ENCODE assay signal across 15 cellular contexts in genomic region chr1:240693844-240694243, GRCh38.
DNase-seq lines count a peak whose midpoint lies in the region; ATAC-seq and TF ChIP-seq lines count a peak whose summit lies in the region.
"Had no signal": no experiment of that assay in that cellular context is flagged by ENCODE, and none has a peak within 500 bp of the region (broad histone marks: within the 10 kb centered on the region; RNA-seq: fewer than 3 reads in every experiment).

No MANE protein-coding gene starts in this region.

- H3K79me1 ChIP-seq in IMR-90 (ENCODE audit: low read depth in 1 of 2, low read length in 2 of 2), result no peaks in the 10 kb centered on the region

- H4K5ac ChIP-seq in IMR-90 (ENCODE audit: low read depth, low read length), result peak overlapping the region; percentile 30; the same call in 1 of the 2 replicates

- no peak overlapping the region; the same call in 1 of the 2 replicates for H3K4ac ChIP-seq in IMR-90 (ENCODE audit: low read depth, low read length)

- in situ Hi-C loops in IMR-90 (cut with MboI; ENCODE audit: low sequenced_read_pairs), result loop anchor here (5.0 to 25.0 kb wide), 3 partner anchors 232 to 667 kb away; no protein-coding TSS in a partner anchor

- TF ChIP-seq RAD21 in IMR-90 (IDR thresholded peaks at IDR 0.05; ENCODE audit: low read length) (no peak), SK-N-SH (IDR thresholded peaks at IDR 0.05; ENCODE audit: low read length) (no peak)

- TF ChIP-seq CTCF in IMR-90 (conservative IDR thresholded peaks at IDR 0.05; ENCODE audit: low read depth, low read length), result no peak
- no peak for TF ChIP-seq CTCF in SK-N-SH (IDR thresholded peaks at IDR 0.05)
- TF ChIP-seq CTCF in osteoblast (IDR thresholded peaks at IDR 0.05; ENCODE audit: extremely low read depth, low read depth, low read length), result no peak
- TF ChIP-seq CTCF in stomach (IDR thresholded peaks at IDR 0.05), result no peak

- no peak for DNase-seq in IMR-90
- peak; percentile 40 for DNase-seq in SK-N-SH
- no peak for DNase-seq in osteoblast (ENCODE audit: insufficient read length, low spot score, missing footprints)
- DNase-seq in dedifferentiated amniotic fluid mesenchymal stem cell (ENCODE audit: extremely low spot score), result no peak
- DNase-seq in GDM1 (lab: John Stamatoyannopoulos, UW), result no peak
- no peak for DNase-seq in SIG-M5 (lab: John Stamatoyannopoulos, UW)
- DNase-seq in stomach, result no peak
- DNase-seq: 8988T; C1 segment of cervical spinal cord; CD4-positive, CD25-positive, alpha-beta regulatory T cell; CD8-positive, alpha-beta memory T cell; COR-L47 had no signal

- peak overlapping the region; percentile 55 for H3K27ac ChIP-seq in BLaER1
- H3K27ac ChIP-seq in IMR-90 (ENCODE audit: insufficient read depth, low read length), result no peak overlapping the region
- H3K27ac ChIP-seq in SK-N-SH (ENCODE audit: low read depth in 2 of 2, low read length in 1 of 2), result peak overlapping the region in 1 of 2 experiments; percentile 81; a peak in 2 of 4 replicates
- H3K27ac ChIP-seq in osteoblast (ENCODE audit: low read depth, low read length), result no peak overlapping the region
- no peak overlapping the region for H3K27ac ChIP-seq in stomach

- H3K27me3 ChIP-seq in BLaER1 (no peaks in the 10 kb centered on the region), IMR-90 (ENCODE audit: control insufficient read depth, insufficient read depth, low read length) (no peaks in the 10 kb centered on the region; the same call in 1 of the 2 replicates), SK-N-SH (ENCODE audit: insufficient read depth) (no peaks in the 10 kb centered on the region), osteoblast (ENCODE audit: insufficient read depth, low read length) (no peaks in the 10 kb centered on the region), stomach (no peaks in the 10 kb centered on the region)

- no peak overlapping the region; the same call in 1 of the 2 replicates for H3K14ac ChIP-seq in IMR-90 (replicated peaks; ENCODE audit: low read depth, low read length)

- H3F3A ChIP-seq in SK-N-SH (replicated peaks; ENCODE audit: insufficient read depth), result peaks cover 4% of the 10 kb centered on the region

- intact Hi-C loops in IMR-90 (cut with micrococcal nuclease), result loop anchor here (1.0 to 2.0 kb wide), 2 partner anchors 91 to 667 kb away; no protein-coding TSS in a partner anchor
- intact Hi-C loops in stomach (cut with DNase I; ENCODE audit: low total_unique reads), result no loop called here

- POLR2A ChIA-PET in IMR-90 (lab: Charles Lee; ENCODE audit: unreplicated experiment), result no interaction called here
- POLR2A ChIA-PET in SK-N-SH (lab: Yijun Ruan, JAX), result no interaction called here

- no peak overlapping the region for H4K91ac ChIP-seq in IMR-90 (ENCODE audit: insufficient read depth, low read depth, low read length)

- peak overlapping the region; percentile 63 for H3K4me2 ChIP-seq in BLaER1
- no peak overlapping the region for H3K4me2 ChIP-seq in IMR-90 (ENCODE audit: low read depth, low read length)
- no peak overlapping the region for H3K4me2 ChIP-seq in SK-N-SH
- no peak overlapping the region for H3K4me2 ChIP-seq in osteoblast (ENCODE audit: insufficient read depth, low read length)

- no peak for ATAC-seq in IMR-90 (ENCODE audit: low read depth)
- ATAC-seq: K562 had no signal

- H2AK9ac ChIP-seq in IMR-90 (replicated peaks; ENCODE audit: low read depth, low read length, poor library complexity), result no peak overlapping the region

- no peak overlapping the region for H2BK5ac ChIP-seq in IMR-90 (ENCODE audit: low read depth, low read length, poor library complexity, severe bottlenecking)

- H2BK20ac ChIP-seq in IMR-90 (ENCODE audit: low read depth, low read length), result 0 out of 2 replicates have a peak overlapping the region, but pooled peaks have one; percentile 44

- TF ChIP-seq EP300 in SK-N-SH (IDR thresholded peaks at IDR 0.05; ENCODE audit: borderline replicate concordance in 1 of 2, low read depth in 1 of 2, low read length in 1 of 2) (peak in 1 of 2 experiments; percentile 54; a peak in 1 of 4 replicates), stomach (IDR thresholded peaks at IDR 0.05) (no peak)

- CTCF ChIA-PET in IMR-90 (lab: Yijun Ruan, JAX), result no interaction called here
- CTCF ChIA-PET in SK-N-SH (lab: Yijun Ruan, JAX), result interaction anchor here (0.7 to 5.7 kb wide), 6 partner anchors 85 to 507 kb away, joined by 3 to 63 read pairs (median 14); no protein-coding TSS in a partner anchor

- peak overlapping the region; percentile 57 for H3K18ac ChIP-seq in IMR-90 (ENCODE audit: low read depth, low read length)

- no peak for TF ChIP-seq POLR2A in IMR-90 (IDR thresholded peaks at IDR 0.05; ENCODE audit: low read depth, low read length)
- TF ChIP-seq POLR2A in stomach (IDR thresholded peaks at IDR 0.05), result no peak

- no CpG with 5 or more reads among the region's 3 CpGs for WGBS in IMR-90 (ENCODE audit: extremely low coverage in 2 of 2, insufficient read length in 1 of 2), 2 experiments
- WGBS in SK-N-SH (ENCODE audit: low lambda C conversion rate), result 36% methylated on average over 3 of the region's 3 CpGs
- 52 to 65% (median 57%) methylated on average over 3 of the region's 3 CpGs for WGBS in stomach, 5 donors

- no peak overlapping the region for H3K4me3 ChIP-seq in BLaER1
- H3K4me3 ChIP-seq in IMR-90 (ENCODE audit: insufficient read depth, low read depth, low read length), result no peak overlapping the region
- H3K4me3 ChIP-seq in SK-N-SH (ENCODE audit: low read depth in 2 of 2, low read length in 1 of 2), result no peak overlapping the region
- H3K4me3 ChIP-seq in osteoblast (ENCODE audit: insufficient read depth, low read length), result no peak overlapping the region
- no peak overlapping the region for H3K4me3 ChIP-seq in stomach
- H3K4me3 ChIP-seq: HAP-1, K562 had no signal

- H3K9me3 ChIP-seq in BLaER1, result no peaks in the 10 kb centered on the region
- H3K9me3 ChIP-seq in IMR-90 (ENCODE audit: control insufficient read depth, insufficient read depth, low read length), result no peaks in the 10 kb centered on the region
- no peaks in the 10 kb centered on the region for H3K9me3 ChIP-seq in SK-N-SH
- H3K9me3 ChIP-seq in osteoblast (ENCODE audit: low read depth, low read length), result no peaks in the 10 kb centered on the region
- no peaks in the 10 kb centered on the region for H3K9me3 ChIP-seq in stomach
- H3K9me3 ChIP-seq: HAP-1 had no signal

- H3K9ac ChIP-seq in BLaER1, result no peak overlapping the region
- no peak overlapping the region for H3K9ac ChIP-seq in IMR-90 (ENCODE audit: low read depth, low read length)
- no peak overlapping the region for H3K9ac ChIP-seq in SK-N-SH

- no peak overlapping the region for H4K8ac ChIP-seq in IMR-90 (ENCODE audit: low read depth in 2 of 2, low read length in 2 of 2)

- H3K36me3 ChIP-seq in BLaER1, result no peaks in the 10 kb centered on the region
- no peaks in the 10 kb centered on the region for H3K36me3 ChIP-seq in IMR-90 (ENCODE audit: control insufficient read depth, insufficient read depth, low read length)
- H3K36me3 ChIP-seq in SK-N-SH (replicated peaks in 1 of 2; ENCODE audit: control insufficient read depth in 1 of 2, insufficient read depth in 2 of 2, low read length in 1 of 2), result no peaks in the 10 kb centered on the region
- H3K36me3 ChIP-seq in osteoblast (ENCODE audit: insufficient read depth, low read length), result no peaks in the 10 kb centered on the region
- no peaks in the 10 kb centered on the region for H3K36me3 ChIP-seq in stomach
- H3K36me3 ChIP-seq: HAP-1 had no signal

- no peaks in the 10 kb centered on the region for H4K20me1 ChIP-seq in BLaER1
- no peaks in the 10 kb centered on the region for H4K20me1 ChIP-seq in IMR-90 (ENCODE audit: insufficient read depth, low read length)
- no peaks in the 10 kb centered on the region for H4K20me1 ChIP-seq in SK-N-SH (ENCODE audit: insufficient read depth)
- no peaks in the 10 kb centered on the region for H4K20me1 ChIP-seq in osteoblast (ENCODE audit: insufficient read depth, low read length)

- peaks cover 48% of the 10 kb centered on the region for H3K4me1 ChIP-seq in BLaER1
- H3K4me1 ChIP-seq in IMR-90 (ENCODE audit: control insufficient read depth, insufficient read depth, low read length), result peaks cover 8% of the 10 kb centered on the region
- peaks cover 0 to 12% of the 10 kb centered on the region in 2 experiments; a peak in 2 of 4 replicates for H3K4me1 ChIP-seq in SK-N-SH (ENCODE audit: control insufficient read depth in 1 of 2, insufficient read depth in 2 of 2, low read depth in 1 of 2, low read length in 1 of 2)
- H3K4me1 ChIP-seq in osteoblast (ENCODE audit: insufficient read depth, low read length), result peaks cover 2% of the 10 kb centered on the region
- H3K4me1 ChIP-seq in stomach, result peaks cover 0 to 16% (median 10%) of the 10 kb centered on the region in 4 donors

- H2AK5ac ChIP-seq in IMR-90 (ENCODE audit: low read depth, low read length), result no peak overlapping the region

- H3K9me2 ChIP-seq in SK-N-SH, result no peaks in the 10 kb centered on the region

- peaks cover 4% of the 10 kb centered on the region; the same call in 1 of the 2 replicates for H3K9me1 ChIP-seq in IMR-90 (ENCODE audit: insufficient read depth, low read length)

- no peak overlapping the region for H3K56ac ChIP-seq in IMR-90 (ENCODE audit: extremely low read depth, insufficient read depth, low read length)

- H3K79me2 ChIP-seq in SK-N-SH (ENCODE audit: insufficient read depth) (no peaks in the 10 kb centered on the region), osteoblast (ENCODE audit: insufficient read depth, low read length) (no peaks in the 10 kb centered on the region)

- no peak overlapping the region for H2BK120ac ChIP-seq in IMR-90 (ENCODE audit: low read depth, low read length)

- no TSS peak for BruUV-seq in IMR-90 (replicated peaks; lab: Mats Ljungman, UMichigan)

- dilution Hi-C loops in IMR-90 (cut with HindIII; ENCODE audit: low sequenced_read_pairs, unreplicated experiment), result no loop called here

- H2BK15ac ChIP-seq in IMR-90 (ENCODE audit: low read depth, low read length), result no peak overlapping the region

- no peak overlapping the region for H2AFZ ChIP-seq in IMR-90 (replicated peaks; ENCODE audit: low read length, poor library complexity)
- peak overlapping the region; percentile 5; the same call in 1 of the 2 replicates for H2AFZ ChIP-seq in SK-N-SH (ENCODE audit: low read depth)
- peak overlapping the region; percentile 5 for H2AFZ ChIP-seq in osteoblast (ENCODE audit: low read length)

- no peak overlapping the region for H3K23ac ChIP-seq in IMR-90 (ENCODE audit: low read depth, low read length)

TF ChIP-seq in IMR-90, 13 proteins besides CTCF, POLR2A, EP300 and RAD21 (continues in another document):
- TF ChIP-seq CEBPB (IDR thresholded peaks at IDR 0.05; ENCODE audit: low read depth, low read length) (no peak), SMC3 (IDR thresholded peaks at IDR 0.05; ENCODE audit: low read depth, low read length) (no peak), NFE2L2 (IDR thresholded peaks at IDR 0.05; ENCODE audit: low read depth, low read length) (no peak), MAZ (IDR thresholded peaks at IDR 0.05; ENCODE audit: borderline replicate concordance, low read depth, low read length) (no peak)

TF ChIP-seq in SK-N-SH, 30 proteins besides CTCF, POLR2A, EP300 and RAD21 (continues in another document):
- TF ChIP-seq MXI1 (IDR thresholded peaks at IDR 0.05; ENCODE audit: low read depth, low read length) (peak; percentile 17; the same call in 1 of the 2 replicates), GATA2 (CRISPR knock-in tag; IDR thresholded peaks at IDR 0.05) (peak; percentile 62), NRF1 (IDR thresholded peaks at IDR 0.05; ENCODE audit: low read depth, low read length) (no peak), FOXM1 (IDR thresholded peaks at IDR 0.05; ENCODE audit: low read depth) (no peak)
